10 cellular contexts compared by ENCODE assay signal in genomic region chr18:35577045-35577848, GRCh38. TPM values are rescaled to one million over a fixed set of nuclear protein-coding genes. Genes with fewer than 3 reads are reported as not detected.
DNase-seq lines count a peak whose midpoint lies in the region; ATAC-seq, FAIRE-seq and TF ChIP-seq lines count a peak whose summit lies in the region.
"Had no signal": no experiment of that assay in that cellular context is flagged by ENCODE, and none has a peak within 500 bp of the region (broad histone marks: within the 10 kb centered on the region; RNA-seq: fewer than 3 reads in every experiment).

No MANE protein-coding gene starts in this region.

- H3K27me3 ChIP-seq in uterus = no peaks in the 10 kb centered on the region

- no peaks in the 10 kb centered on the region for H3K4me1 ChIP-seq in uterus

- H3K36me3 ChIP-seq in uterus = no peaks in the 10 kb centered on the region

- peaks cover 16% of the 10 kb centered on the region for H3K9me3 Mint-ChIP-seq in activated naive CD8-positive, alpha-beta T cell treated with anti-CD3 and anti-CD28 coated beads for 36 hours

- FAIRE-seq in GM12892 (lab: Jason Lieb, UNC) = peak; percentile 82

- TF ChIP-seq POLR2A in GM12892 (IDR thresholded peaks at IDR 0.05; ENCODE audit: low read depth, low read length) (no peak), uterus (IDR thresholded peaks at IDR 0.05) (no peak)

- peak overlapping the region; percentile 78 for H3K27ac Mint-ChIP-seq in activated naive CD8-positive, alpha-beta T cell treated with anti-CD3 and anti-CD28 coated beads for 36 hours

- peaks cover 14% of the 10 kb centered on the region for H3K36me3 Mint-ChIP-seq in activated naive CD8-positive, alpha-beta T cell treated with anti-CD3 and anti-CD28 coated beads for 36 hours

- no peak overlapping the region for H3K4me3 Mint-ChIP-seq in activated naive CD8-positive, alpha-beta T cell treated with anti-CD3 and anti-CD28 coated beads for 36 hours

- intact Hi-C loops in uterus (cut with DNase I; ENCODE audit: low total_unique reads) = loop anchor here (10.0 kb wide), 1 partner anchor 72 kb away; no protein-coding TSS in a partner anchor

- DNase-seq in GM12892 (ENCODE audit: insufficient read length) (no peak), NCI-H128 (lab: John Stamatoyannopoulos, UW; ENCODE audit: unreplicated experiment) (no peak), NOMO-1 (lab: John Stamatoyannopoulos, UW; ENCODE audit: unreplicated experiment in 2 of 2) (no peak), NOMO-1 treated with dmso at 0.1 percent for 144 hours (lab: John Stamatoyannopoulos, UW; ENCODE audit: unreplicated experiment) (no peak), uterus (no peak)
- peak; percentile 64 for DNase-seq in activated naive CD8-positive, alpha-beta T cell treated with anti-CD3 and anti-CD28 coated beads for 36 hours
- DNase-seq: effector memory CD4-positive, alpha-beta T cell; NCI-H526 treated with DMSO at 0.1 percent for 48 hours had no signal

- peak; percentile 36 for ATAC-seq in GM19455 (IDR thresholded peaks at IDR 0.05; ENCODE audit: unreplicated experiment)
- ATAC-seq in HG03095 (IDR thresholded peaks at IDR 0.05; ENCODE audit: unreplicated experiment) = peak; percentile 46

- H3K27ac ChIP-seq in uterus = no peak overlapping the region

- H3K4me1 Mint-ChIP-seq in activated naive CD8-positive, alpha-beta T cell treated with anti-CD3 and anti-CD28 coated beads for 36 hours = peaks cover 34% of the 10 kb centered on the region

- peaks cover 16% of the 10 kb centered on the region for H3K27me3 Mint-ChIP-seq in activated naive CD8-positive, alpha-beta T cell treated with anti-CD3 and anti-CD28 coated beads for 36 hours

- no peaks in the 10 kb centered on the region for H3K9me3 ChIP-seq in uterus

- TF ChIP-seq CTCF in uterus (IDR thresholded peaks at IDR 0.05) = no peak

- no peak overlapping the region for H3K4me3 ChIP-seq in uterus

RNA-seq across cellular contexts. Expression of gene GALNT1, which starts 4.3 kb away (rescaled TPM):
- 22.2 TPM for polyA plus RNA-seq in GM12892 (2012; ENCODE audit: missing spikeins)
- 10 to 100 TPM; 49.5 to 51.8 TPM for total RNA-seq in activated naive CD8-positive, alpha-beta T cell treated with anti-CD3 and anti-CD28 coated beads for 36 hours
- total RNA-seq in uterus = 10 to 100 TPM; 13.6 to 98.2 (median 33.3) TPM
